In genomic region chr6:74969591-74970267, GRCh38 we compare ENCODE assay signal across 18 cellular contexts.
"Had no signal": no experiment of that assay in that cellular context is flagged by ENCODE, and none has a peak within 500 bp of the region (broad histone marks: within the 10 kb centered on the region; RNA-seq: fewer than 3 reads in every experiment).

No MANE protein-coding gene starts in this region.

- H3K27ac ChIP-seq: colonic mucosa, foreskin keratinocyte, prostate gland, tibial nerve, uterus had no signal

- ATAC-seq: activated naive CD8-positive, alpha-beta T cell treated with anti-CD3 and anti-CD28 coated beads, Interleukin-2, amount 50 U/mL, for 24 hours; activated T-helper 17 cell treated with anti-CD3 and anti-CD28 coated beads, Interleukin-2, amount 50 U/mL, for 72 hours; foreskin keratinocyte; right cardiac atrium had no signal

- H3K9me3 ChIP-seq: colonic mucosa, prostate gland, uterus had no signal

- H3K36me3 ChIP-seq: colonic mucosa, prostate gland, tibial nerve, uterus had no signal

- H3K27me3 ChIP-seq: colonic mucosa, foreskin keratinocyte, tibial nerve, uterus had no signal

- DNase-seq: activated CD4-positive, alpha-beta T cell treated with anti-CD3 and anti-CD28 coated beads for 1 hour; activated CD4-positive, alpha-beta T cell treated with anti-CD3 and anti-CD28 coated beads, Interleukin-2, amount 50 U/mL, for 4 hours; activated naive CD4-positive, alpha-beta T cell treated with anti-CD3 and anti-CD28 coated beads for 36 hours; activated naive CD8-positive, alpha-beta T cell treated with anti-CD3 and anti-CD28 coated beads, Interleukin-2, amount 50 U/mL, for 24 hours; aorta; colonic mucosa; effector CD4-positive, alpha-beta T cell; foreskin keratinocyte; glutamatergic neuron; hypothalamus; right cardiac atrium; small intestine; stimulated activated CD4-positive, alpha-beta T cell treated with anti-CD3 and anti-CD28 coated beads, Interleukin-4, amount 100 ng/mL, for 24 hours; stimulated activated naive CD4-positive, alpha-beta T cell; uterus had no signal

- H3K4me1 ChIP-seq: colonic mucosa, foreskin keratinocyte, prostate gland, tibial nerve had no signal

- H3K4me3 ChIP-seq: colonic mucosa, prostate gland, tibial nerve, uterus had no signal
